ENCODE assay signal across 26 cellular contexts in genomic region chr17:5975651-5976050, GRCh38.
DNase-seq lines count a peak whose midpoint lies in the region; TF ChIP-seq lines count a peak whose summit lies in the region.
"Had no signal": no experiment of that assay in that cellular context is flagged by ENCODE, and none has a peak within 500 bp of the region (broad histone marks: within the 10 kb centered on the region; RNA-seq: fewer than 3 reads in every experiment).

No MANE protein-coding gene starts in this region.

- no peak for TF ChIP-seq CTCF in neural progenitor cell (IDR thresholded peaks at IDR 0.05)

- DNase-seq in NCI-H146 (lab: John Stamatoyannopoulos, UW): peak; percentile 17
- no peak for DNase-seq in NCI-H146 treated with DMSO at 0.1 percent for 48 hours (lab: John Stamatoyannopoulos, UW; ENCODE audit: unreplicated experiment)
- DNase-seq in NCI-H69 (lab: John Stamatoyannopoulos, UW): peak; percentile 68
- DNase-seq in left kidney (ENCODE audit: low read depth, low spot score): peak; percentile 85
- DNase-seq in neural progenitor cell (ENCODE audit: low spot score): peak; percentile 5
- DNase-seq in cardiac septum (ENCODE audit: low spot score): no peak
- no peak for DNase-seq in SW480 (ENCODE audit: low spot score)
- DNase-seq in KBM-7: no peak
- DNase-seq: ACHN; Caco-2; CD4-positive, alpha-beta memory T cell; DMS 273 treated with DMSO at 0.1 percent for 48 hours; DMS79 treated with DMSO at 0.1 percent for 48 hours; KG1; NCI-H1092 treated with DMSO at 0.1 percent for 48 hours; NCI-H1694 treated with DMSO at 0.1 percent for 48 hours; NCI-H2107; NCI-H446; NCI-H526 treated with DMSO at 0.1 percent for 48 hours; SIG-M5; T-cell had no signal

- H3K4me1 ChIP-seq in neural progenitor cell: peaks cover 6% of the 10 kb centered on the region
- H3K4me1 ChIP-seq: BLaER1 treated with 17β-estradiol and CSF1 and Interleukin-3, amounts not matched to agents 10 nM and 100 nM; Caco-2; HAP-1 had no signal

- H3K27me3 ChIP-seq in neural progenitor cell: no peaks in the 10 kb centered on the region
- H3K27me3 ChIP-seq: BLaER1 treated with 17β-estradiol and CSF1 and Interleukin-3, amounts not matched to agents 10 nM and 100 nM had no signal

- peaks cover 8% of the 10 kb centered on the region for H3K4me1 Mint-ChIP-seq in neural progenitor cell
- H3K4me1 Mint-ChIP-seq: CD4-positive, alpha-beta memory T cell; GM23338; T-cell had no signal

- H3K79me2 ChIP-seq in neural progenitor cell (ENCODE audit: low read depth): no peaks in the 10 kb centered on the region

- no peaks in the 10 kb centered on the region for H3K36me3 ChIP-seq in neural progenitor cell
- H3K36me3 ChIP-seq: BLaER1 treated with 17β-estradiol and CSF1 and Interleukin-3, amounts not matched to agents 10 nM and 100 nM; HAP-1 had no signal

- no peaks in the 10 kb centered on the region for H3K36me3 Mint-ChIP-seq in neural progenitor cell
- H3K36me3 Mint-ChIP-seq: CD4-positive, alpha-beta memory T cell; T-cell had no signal

- in situ Hi-C loops in KBM-7 (cut with MboI; ENCODE audit: low pct_unique_long_range_greater_than_20kb, low sequenced_read_pairs): no loop called here

- no peak overlapping the region for H3K4me3 ChIP-seq in neural progenitor cell
- H3K4me3 ChIP-seq: BLaER1 treated with 17β-estradiol and CSF1 and Interleukin-3, amounts not matched to agents 10 nM and 100 nM; GM12878; GM23338; HAP-1 had no signal

- no peak overlapping the region for H2AFZ ChIP-seq in neural progenitor cell (replicated peaks)
- H2AFZ ChIP-seq: GM23338 had no signal

- H3K4me3 Mint-ChIP-seq in neural progenitor cell: no peak overlapping the region
- H3K4me3 Mint-ChIP-seq: CD4-positive, alpha-beta memory T cell; GM23338; T-cell had no signal

- H3K27ac ChIP-seq in neural progenitor cell: no peak overlapping the region
- H3K27ac ChIP-seq: 22Rv1; BLaER1 treated with 17β-estradiol and CSF1 and Interleukin-3, amounts not matched to agents 10 nM and 100 nM had no signal

- no peaks in the 10 kb centered on the region for H3F3A ChIP-seq in neural progenitor cell (ENCODE audit: low read depth)

- peak overlapping the region; percentile 71 for H3K27ac Mint-ChIP-seq in neural progenitor cell
- H3K27ac Mint-ChIP-seq: CD4-positive, alpha-beta memory T cell; GM23338; T-cell had no signal

- no peaks in the 10 kb centered on the region for H4K20me1 ChIP-seq in neural progenitor cell (ENCODE audit: low read depth)
- H4K20me1 ChIP-seq: BLaER1 treated with 17β-estradiol and CSF1 and Interleukin-3, amounts not matched to agents 10 nM and 100 nM had no signal

- H3K4me2 ChIP-seq in neural progenitor cell: no peak overlapping the region
- H3K4me2 ChIP-seq: GM23338 had no signal

- no peaks in the 10 kb centered on the region for H3K9me3 ChIP-seq in neural progenitor cell (ENCODE audit: low read depth)
- H3K9me3 ChIP-seq: Caco-2, HAP-1 had no signal

- H3K27me3 Mint-ChIP-seq in neural progenitor cell (ENCODE audit: insufficient read depth, low read depth): peaks cover 4% of the 10 kb centered on the region

- intact Hi-C loops in cardiac septum (cut with DNase I): no loop called here

- no peak overlapping the region for H3K9ac ChIP-seq in neural progenitor cell
- H3K9ac ChIP-seq: BLaER1 treated with 17β-estradiol and CSF1 and Interleukin-3, amounts not matched to agents 10 nM and 100 nM had no signal

- H3K9me3 Mint-ChIP-seq in neural progenitor cell: peaks cover 7% of the 10 kb centered on the region

Comparison
In these comparisons a context has a peak if more than half of its experiments do, and no peak if none do; other contexts are left out.
1. DNase-seq: peak in NCI-H146 (single experiment), NCI-H69 (single experiment), left kidney (single experiment) and neural progenitor cell (single experiment); none in NCI-H146 treated with DMSO at 0.1 percent for 48 hours (single experiment), cardiac septum (single experiment), SW480 (single experiment) and KBM-7 (single experiment).